In genomic region chr9:70261131-70261870, GRCh38 we compare ENCODE assay signal across 2 cellular contexts.
TF ChIP-seq lines count a peak whose summit lies in the region.

No MANE protein-coding gene starts in this region.

TF ChIP-seq in SK-N-SH, 30 proteins besides CTCF, POLR2A, EP300 and RAD21 (continued from another document):
- TF ChIP-seq USF1 (IDR thresholded peaks at IDR 0.05; ENCODE audit: borderline replicate concordance, low read depth) (no peak), GABPA (IDR thresholded peaks at IDR 0.05; ENCODE audit: low read depth) (no peak), CHD2 (IDR thresholded peaks at IDR 0.05; ENCODE audit: low read length, partially characterized antibody) (no peak), PBX3 (IDR thresholded peaks at IDR 0.05) (no peak), SIN3A (IDR thresholded peaks at IDR 0.05; ENCODE audit: borderline replicate concordance, low read depth, low read length) (no peak), SMC3 (IDR thresholded peaks at IDR 0.05; ENCODE audit: low read depth, low read length) (no peak), NRF1 (IDR thresholded peaks at IDR 0.05; ENCODE audit: low read depth, low read length) (no peak), GATA2 (CRISPR knock-in tag; IDR thresholded peaks at IDR 0.05) (no peak)
- TF ChIP-seq, protein P1, sequence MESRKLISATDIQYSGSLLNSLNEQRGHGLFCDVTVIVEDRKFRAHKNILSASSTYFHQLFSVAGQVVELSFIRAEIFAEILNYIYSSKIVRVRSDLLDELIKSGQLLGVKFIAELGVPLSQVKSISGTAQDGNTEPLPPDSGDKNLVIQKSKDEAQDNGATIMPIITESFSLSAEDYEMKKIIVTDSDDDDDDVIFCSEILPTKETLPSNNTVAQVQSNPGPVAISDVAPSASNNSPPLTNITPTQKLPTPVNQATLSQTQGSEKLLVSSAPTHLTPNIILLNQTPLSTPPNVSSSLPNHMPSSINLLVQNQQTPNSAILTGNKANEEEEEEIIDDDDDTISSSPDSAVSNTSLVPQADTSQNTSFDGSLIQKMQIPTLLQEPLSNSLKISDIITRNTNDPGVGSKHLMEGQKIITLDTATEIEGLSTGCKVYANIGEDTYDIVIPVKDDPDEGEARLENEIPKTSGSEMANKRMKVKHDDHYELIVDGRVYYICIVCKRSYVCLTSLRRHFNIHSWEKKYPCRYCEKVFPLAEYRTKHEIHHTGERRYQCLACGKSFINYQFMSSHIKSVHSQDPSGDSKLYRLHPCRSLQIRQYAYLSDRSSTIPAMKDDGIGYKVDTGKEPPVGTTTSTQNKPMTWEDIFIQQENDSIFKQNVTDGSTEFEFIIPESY (IDR thresholded peaks at IDR 0.05; ENCODE audit: borderline replicate concordance, low read depth): no peak
- TF ChIP-seq, protein P2, sequence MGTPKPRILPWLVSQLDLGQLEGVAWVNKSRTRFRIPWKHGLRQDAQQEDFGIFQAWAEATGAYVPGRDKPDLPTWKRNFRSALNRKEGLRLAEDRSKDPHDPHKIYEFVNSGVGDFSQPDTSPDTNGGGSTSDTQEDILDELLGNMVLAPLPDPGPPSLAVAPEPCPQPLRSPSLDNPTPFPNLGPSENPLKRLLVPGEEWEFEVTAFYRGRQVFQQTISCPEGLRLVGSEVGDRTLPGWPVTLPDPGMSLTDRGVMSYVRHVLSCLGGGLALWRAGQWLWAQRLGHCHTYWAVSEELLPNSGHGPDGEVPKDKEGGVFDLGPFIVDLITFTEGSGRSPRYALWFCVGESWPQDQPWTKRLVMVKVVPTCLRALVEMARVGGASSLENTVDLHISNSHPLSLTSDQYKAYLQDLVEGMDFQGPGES (IDR thresholded peaks at IDR 0.05; ENCODE audit: low read depth, low read length): no peak

TF ChIP-seq in SK-N-SH treated with all-trans-retinoic acid at 6 μM for 48 hours, 23 proteins besides CTCF, POLR2A, EP300 and RAD21 (continued from another document):
- TF ChIP-seq TSHZ2 (CRISPR knock-in tag; IDR thresholded peaks at IDR 0.05) (no peak), TCF4 (CRISPR knock-in tag; IDR thresholded peaks at IDR 0.05; ENCODE audit: borderline replicate concordance) (no peak), GLIS3 (CRISPR knock-in tag; IDR thresholded peaks at IDR 0.05) (no peak), ARNTL (CRISPR knock-in tag; IDR thresholded peaks at IDR 0.05; ENCODE audit: borderline replicate concordance, low read depth) (no peak), CSDC2 (CRISPR knock-in tag; IDR thresholded peaks at IDR 0.05) (no peak), ZNF70 (CRISPR knock-in tag; IDR thresholded peaks at IDR 0.05) (no peak), PPARA (CRISPR knock-in tag; IDR thresholded peaks at IDR 0.05; ENCODE audit: borderline replicate concordance) (no peak), ZFP3 (CRISPR knock-in tag; IDR thresholded peaks at IDR 0.05) (no peak), ISL1 (CRISPR knock-in tag; IDR thresholded peaks at IDR 0.05) (no peak), RARB (CRISPR knock-in tag; IDR thresholded peaks at IDR 0.05) (no peak), SNAI2 (CRISPR knock-in tag; IDR thresholded peaks at IDR 0.05) (no peak)
- TF ChIP-seq, protein P3, sequence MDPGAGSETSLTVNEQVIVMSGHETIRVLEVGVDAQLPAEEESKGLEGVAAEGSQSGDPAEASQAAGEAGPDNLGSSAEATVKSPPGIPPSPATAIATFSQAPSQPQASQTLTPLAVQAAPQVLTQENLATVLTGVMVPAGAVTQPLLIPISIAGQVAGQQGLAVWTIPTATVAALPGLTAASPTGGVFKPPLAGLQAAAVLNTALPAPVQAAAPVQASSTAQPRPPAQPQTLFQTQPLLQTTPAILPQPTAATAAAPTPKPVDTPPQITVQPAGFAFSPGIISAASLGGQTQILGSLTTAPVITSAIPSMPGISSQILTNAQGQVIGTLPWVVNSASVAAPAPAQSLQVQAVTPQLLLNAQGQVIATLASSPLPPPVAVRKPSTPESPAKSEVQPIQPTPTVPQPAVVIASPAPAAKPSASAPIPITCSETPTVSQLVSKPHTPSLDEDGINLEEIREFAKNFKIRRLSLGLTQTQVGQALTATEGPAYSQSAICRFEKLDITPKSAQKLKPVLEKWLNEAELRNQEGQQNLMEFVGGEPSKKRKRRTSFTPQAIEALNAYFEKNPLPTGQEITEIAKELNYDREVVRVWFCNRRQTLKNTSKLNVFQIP (CRISPR knock-in tag; IDR thresholded peaks at IDR 0.05; ENCODE audit: borderline replicate concordance, low read depth): no peak
- TF ChIP-seq, protein P4, sequence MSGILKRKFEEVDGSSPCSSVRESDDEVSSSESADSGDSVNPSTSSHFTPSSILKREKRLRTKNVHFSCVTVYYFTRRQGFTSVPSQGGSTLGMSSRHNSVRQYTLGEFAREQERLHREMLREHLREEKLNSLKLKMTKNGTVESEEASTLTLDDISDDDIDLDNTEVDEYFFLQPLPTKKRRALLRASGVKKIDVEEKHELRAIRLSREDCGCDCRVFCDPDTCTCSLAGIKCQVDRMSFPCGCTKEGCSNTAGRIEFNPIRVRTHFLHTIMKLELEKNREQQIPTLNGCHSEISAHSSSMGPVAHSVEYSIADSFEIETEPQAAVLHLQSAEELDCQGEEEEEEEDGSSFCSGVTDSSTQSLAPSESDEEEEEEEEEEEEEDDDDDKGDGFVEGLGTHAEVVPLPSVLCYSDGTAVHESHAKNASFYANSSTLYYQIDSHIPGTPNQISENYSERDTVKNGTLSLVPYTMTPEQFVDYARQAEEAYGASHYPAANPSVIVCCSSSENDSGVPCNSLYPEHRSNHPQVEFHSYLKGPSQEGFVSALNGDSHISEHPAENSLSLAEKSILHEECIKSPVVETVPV (CRISPR knock-in tag; IDR thresholded peaks at IDR 0.05): no peak
- TF ChIP-seq, protein P5, sequence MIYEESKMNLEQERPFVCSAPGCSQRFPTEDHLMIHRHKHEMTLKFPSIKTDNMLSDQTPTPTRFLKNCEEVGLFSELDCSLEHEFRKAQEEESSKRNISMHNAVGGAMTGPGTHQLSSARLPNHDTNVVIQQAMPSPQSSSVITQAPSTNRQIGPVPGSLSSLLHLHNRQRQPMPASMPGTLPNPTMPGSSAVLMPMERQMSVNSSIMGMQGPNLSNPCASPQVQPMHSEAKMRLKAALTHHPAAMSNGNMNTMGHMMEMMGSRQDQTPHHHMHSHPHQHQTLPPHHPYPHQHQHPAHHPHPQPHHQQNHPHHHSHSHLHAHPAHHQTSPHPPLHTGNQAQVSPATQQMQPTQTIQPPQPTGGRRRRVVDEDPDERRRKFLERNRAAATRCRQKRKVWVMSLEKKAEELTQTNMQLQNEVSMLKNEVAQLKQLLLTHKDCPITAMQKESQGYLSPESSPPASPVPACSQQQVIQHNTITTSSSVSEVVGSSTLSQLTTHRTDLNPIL (CRISPR knock-in tag; IDR thresholded peaks at IDR 0.05; ENCODE audit: low read depth): no peak
